Comparison of ENCODE assay signal across 7 cellular contexts in the genomic region with DNA sequence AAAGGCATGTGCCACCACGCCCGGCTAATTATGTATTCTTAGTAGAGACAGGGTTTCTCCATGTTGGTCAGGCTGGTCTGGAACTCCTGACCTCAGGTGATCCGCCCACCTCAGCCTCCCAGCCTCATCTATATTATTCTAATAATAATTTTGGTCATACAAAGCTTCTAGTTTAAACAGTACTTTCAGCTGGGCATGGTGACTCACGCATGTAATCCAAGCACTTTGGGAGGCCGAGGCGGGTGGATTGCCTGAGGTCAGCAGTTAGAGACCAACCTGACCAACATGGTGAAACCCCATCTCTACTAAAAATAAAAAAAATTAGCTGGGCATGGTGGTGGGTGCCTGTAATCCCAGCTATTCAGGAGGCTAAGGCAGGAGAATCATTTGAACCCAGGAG. TPM values are rescaled to one million over a fixed set of nuclear protein-coding genes. Genes with fewer than 3 reads are reported as not detected.
DNase-seq lines count a peak whose midpoint lies in the region; TF ChIP-seq lines count a peak whose summit lies in the region.
"Not testable (repeated sequence)": the region's sequence is repeated elsewhere in the genome, so short reads cannot be mapped to it uniquely, and the experiment has no call there.

No MANE protein-coding gene starts in this region.

- H3K4me3 Mint-ChIP-seq in dendritic cell treated with granulocyte-macrophage colony-stimulating factor and Interleukin-4, amounts not matched to agents 40 ng/mL and 50 ng/mL, for 4 days, result peak overlapping the region; percentile 23

- H3K4me1 Mint-ChIP-seq in dendritic cell treated with granulocyte-macrophage colony-stimulating factor and Interleukin-4, amounts not matched to agents 40 ng/mL and 50 ng/mL, for 4 days (ENCODE audit: low read depth), result peaks cover 33% of the 10 kb centered on the region

- H3K27ac ChIP-seq in RWPE1, result peak overlapping the region; percentile 52

- CTCF ChIA-PET in RWPE1 (lab: Yijun Ruan, JAX), result interaction anchor here (0.5 to 1.0 kb wide), 3 partner anchors 8 to 1324 kb away, joined by 3 to 5 read pairs (median 4); no protein-coding TSS in a partner anchor

- DNase-seq in EH (ENCODE audit: low read depth), result peak; percentile 13
- peak; percentile 76 for DNase-seq in LHCN-M2 (ENCODE audit: low read depth)
- DNase-seq in RWPE1 (ENCODE audit: low spot score), result not testable (repeated sequence)
- peak; percentile 59 for DNase-seq in amniotic epithelial cell (ENCODE audit: low read depth)
- DNase-seq in fibroblast of villous mesenchyme (ENCODE audit: low read depth), result peak; percentile 43
- peak; percentile 86 for DNase-seq in myocyte (ENCODE audit: low read depth)

- POLR2A ChIA-PET in RWPE1 (lab: Yijun Ruan, JAX; ENCODE audit: low non-redundant PET), result not testable (repeated sequence)

- H3K27me3 Mint-ChIP-seq in dendritic cell treated with granulocyte-macrophage colony-stimulating factor and Interleukin-4, amounts not matched to agents 40 ng/mL and 50 ng/mL, for 4 days, result not testable (repeated sequence)

- not testable (repeated sequence) for H3K9me3 Mint-ChIP-seq in dendritic cell treated with granulocyte-macrophage colony-stimulating factor and Interleukin-4, amounts not matched to agents 40 ng/mL and 50 ng/mL, for 4 days

- not testable (repeated sequence) for H3K4me3 ChIP-seq in fibroblast of villous mesenchyme (ENCODE audit: low read depth, low read length)

- H3K36me3 Mint-ChIP-seq in dendritic cell treated with granulocyte-macrophage colony-stimulating factor and Interleukin-4, amounts not matched to agents 40 ng/mL and 50 ng/mL, for 4 days (ENCODE audit: low read depth), result peaks cover 27% of the 10 kb centered on the region

- TF ChIP-seq CTCF in RWPE1 (conservative IDR thresholded peaks at IDR 0.05; ENCODE audit: low read depth); fibroblast of villous mesenchyme (IDR thresholded peaks at IDR 0.05; ENCODE audit: insufficient read depth, low read depth, low read length): not testable (repeated sequence)

- intact Hi-C loops in dendritic cell treated with granulocyte-macrophage colony-stimulating factor and Interleukin-4, amounts not matched to agents 40 ng/mL and 50 ng/mL, for 4 days (cut with micrococcal nuclease), result loop anchor here (5.0 kb wide), 1 partner anchor 37 kb away; no protein-coding TSS in a partner anchor

- not testable (repeated sequence) for H3K27ac Mint-ChIP-seq in dendritic cell treated with granulocyte-macrophage colony-stimulating factor and Interleukin-4, amounts not matched to agents 40 ng/mL and 50 ng/mL, for 4 days

RNA-seq across cellular contexts. Expression of a gene that starts 26.1 kb away (rescaled TPM):
- 21.2 and 31.0 TPM in 2 replicates for total RNA-seq in LHCN-M2 (2014; rRNA removed)
- polyA plus RNA-seq in LHCN-M2 (2012), result 71.6 TPM
- 16.0 and 18.7 TPM in 2 replicates for total RNA-seq in fibroblast of villous mesenchyme
- total RNA-seq in myocyte, result 17.3 and 18.2 TPM in 2 replicates
- polyA plus RNA-seq in myocyte (2012), result 65.6 TPM
